In genomic region chr3:46864051-46864881, GRCh38 we compare ENCODE assay signal across 25 cellular contexts. TPM values are rescaled to one million over a fixed set of nuclear protein-coding genes. Genes with fewer than 3 reads are reported as not detected.
DNase-seq lines count a peak whose midpoint lies in the region; ATAC-seq and TF ChIP-seq lines count a peak whose summit lies in the region.
"Had no signal": no experiment of that assay in that cellular context is flagged by ENCODE, and none has a peak within 500 bp of the region (broad histone marks: within the 10 kb centered on the region; RNA-seq: fewer than 3 reads in every experiment).

No MANE protein-coding gene starts in this region.

- H3K27me3 ChIP-seq in RWPE2 (ENCODE audit: insufficient read depth, poor library complexity, severe bottlenecking), result no peaks in the 10 kb centered on the region
- no peaks in the 10 kb centered on the region for H3K27me3 ChIP-seq in right cardiac atrium (ENCODE audit: control insufficient read depth, insufficient read depth)
- no peaks in the 10 kb centered on the region for H3K27me3 ChIP-seq in psoas muscle (ENCODE audit: insufficient read depth in 3 of 3, low read length in 2 of 3)
- no peaks in the 10 kb centered on the region for H3K27me3 ChIP-seq in gastroesophageal sphincter
- H3K27me3 ChIP-seq: left lung had no signal

- no peak overlapping the region for H3K27ac Mint-ChIP-seq in CD14-positive monocyte
- H3K27ac Mint-ChIP-seq: activated CD4-positive, alpha-beta memory T cell treated with anti-CD3 and anti-CD28 coated beads, Interleukin-2, amount 10 ng/mL, durations not matched to agents 7 days and 5 days; activated naive CD4-positive, alpha-beta T cell treated with anti-CD3 and anti-CD28 coated beads, Interleukin-2, amount 50 U/mL, for 24 hours; activated T-cell treated with anti-CD3 and anti-CD28 coated beads, Interleukin-2, amount 50 U/mL, for 24 hours; naive thymus-derived CD4-positive, alpha-beta T cell; T-helper 1 cell treated with Interleukin-12 subunit alpha and Interleukin-12 subunit beta and Interleukin-4 antibody, amounts not matched to agents 30 μg/mL and 1 μg/mL, for 36 hours had no signal

- peak; percentile 40 for DNase-seq in CD14-positive monocyte (ENCODE audit: low spot score)
- peak; percentile 25 for DNase-seq in RWPE2 (ENCODE audit: low spot score)
- peak; percentile 13 to 49 (median 41) for DNase-seq in right cardiac atrium
- DNase-seq in psoas muscle, result peak; percentile 22 to 49
- DNase-seq in COLO668 (lab: John Stamatoyannopoulos, UW; ENCODE audit: unreplicated experiment), result no peak
- DNase-seq: activated CD4-positive, alpha-beta memory T cell treated with anti-CD3 and anti-CD28 coated beads, Interleukin-2, amount 10 ng/mL, durations not matched to agents 7 days and 5 days; activated T-cell treated with anti-CD3 and anti-CD28 coated beads, Interleukin-2, amount 50 U/mL, for 24 hours; Karpas-422; naive thymus-derived CD4-positive, alpha-beta T cell; NCI-H1092; NCI-H2081 treated with DMSO at 0.1 percent for 48 hours; NCI-H524; SHP77 treated with DMSO at 0.1 percent for 48 hours; stimulated activated naive CD4-positive, alpha-beta T cell treated with Interleukin-2 at 50 U/mL for 16 hours had no signal

- no peak for TF ChIP-seq EP300 in gastroesophageal sphincter (IDR thresholded peaks at IDR 0.05)

- TF ChIP-seq CTCF in CD14-positive monocyte (IDR thresholded peaks at IDR 0.05) (no peak), RWPE2 (IDR thresholded peaks at IDR 0.05; ENCODE audit: poor library complexity, severe bottlenecking) (no peak), psoas muscle (IDR thresholded peaks at IDR 0.05) (no peak), gastroesophageal sphincter (IDR thresholded peaks at IDR 0.05) (no peak)

- no peak for TF ChIP-seq POLR2A in gastroesophageal sphincter (IDR thresholded peaks at IDR 0.05)

- H3K4me1 ChIP-seq in RWPE2 (ENCODE audit: insufficient read depth, poor library complexity, severe bottlenecking) (no peaks in the 10 kb centered on the region), right cardiac atrium (ENCODE audit: control insufficient read depth, insufficient read depth, low read length) (peaks cover 19% of the 10 kb centered on the region), psoas muscle (peaks cover 27% of the 10 kb centered on the region), gastroesophageal sphincter (peaks cover 7 to 24% (median 17%) of the 10 kb centered on the region in 3 donors)
- H3K4me1 ChIP-seq: HAP-1 had no signal

- WGBS in right cardiac atrium, result 79% methylated on average over 11 of the region's 11 CpGs
- 57 to 66% (median 61%) methylated on average over 11 of the region's 11 CpGs for WGBS in psoas muscle, 3 donors
- WGBS in gastroesophageal sphincter (ENCODE audit: low coverage in 1 of 2), 2 donors, result 44 to 67% methylated on average over 1 of the region's 11 CpGs

- H3K36me3 ChIP-seq in RWPE2 (ENCODE audit: low read depth) (no peaks in the 10 kb centered on the region), psoas muscle (ENCODE audit: insufficient read depth in 1 of 2, low read depth in 1 of 2) (no peaks in the 10 kb centered on the region), gastroesophageal sphincter (no peaks in the 10 kb centered on the region)
- H3K36me3 ChIP-seq: HAP-1, left lung had no signal

- intact Hi-C loops in CD14-positive monocyte (cut with micrococcal nuclease), result loop anchor here in 1 of 2 donors (10.0 kb wide), 1 partner anchor 451 kb away; no protein-coding TSS in a partner anchor
- intact Hi-C loops in right cardiac atrium (cut with DNase I), result loop anchor here in 2 of 4 donors (5.0 to 10.0 kb wide), 2 partner anchors 33 to 159 kb away; partner anchors contain the start of gene TMIE (in 1 of the 2)
- intact Hi-C loops in psoas muscle (cut with DNase I), result loop anchor here in 1 of 2 donors (10.0 kb wide), 1 partner anchor 159 kb away; the partner anchor contains the start of gene TMIE

- no peak for ATAC-seq in RWPE2 (ENCODE audit: low read depth)
- ATAC-seq in right cardiac atrium, result no peak
- no peak for ATAC-seq in psoas muscle
- no peak for ATAC-seq in HG03342 (IDR thresholded peaks at IDR 0.05; ENCODE audit: unreplicated experiment)
- no peak for ATAC-seq in HG03469 (IDR thresholded peaks at IDR 0.05; ENCODE audit: unreplicated experiment)
- ATAC-seq in gastroesophageal sphincter, result no peak
- ATAC-seq: naive thymus-derived CD4-positive, alpha-beta T cell had no signal

- peaks cover 1 to 5% (median 2%) of the 10 kb centered on the region in 3 donors for H3K27me3 Mint-ChIP-seq in CD14-positive monocyte (ENCODE audit: low read depth in 3 of 3)
- H3K27me3 Mint-ChIP-seq: activated CD4-positive, alpha-beta memory T cell treated with anti-CD3 and anti-CD28 coated beads, Interleukin-2, amount 10 ng/mL, durations not matched to agents 7 days and 5 days; activated naive CD4-positive, alpha-beta T cell treated with anti-CD3 and anti-CD28 coated beads, Interleukin-2, amount 50 U/mL, for 24 hours; activated T-cell treated with anti-CD3 and anti-CD28 coated beads, Interleukin-2, amount 50 U/mL, for 24 hours; brain had no signal

- peaks cover 18% of the 10 kb centered on the region for H3K4me1 Mint-ChIP-seq in CD14-positive monocyte
- H3K4me1 Mint-ChIP-seq: activated CD4-positive, alpha-beta memory T cell treated with anti-CD3 and anti-CD28 coated beads, Interleukin-2, amount 10 ng/mL, durations not matched to agents 7 days and 5 days; activated naive CD4-positive, alpha-beta T cell treated with anti-CD3 and anti-CD28 coated beads, Interleukin-2, amount 50 U/mL, for 24 hours; naive thymus-derived CD4-positive, alpha-beta T cell had no signal

- no peaks in the 10 kb centered on the region for H3K36me3 Mint-ChIP-seq in CD14-positive monocyte
- H3K36me3 Mint-ChIP-seq: activated naive CD4-positive, alpha-beta T cell treated with anti-CD3 and anti-CD28 coated beads, Interleukin-2, amount 50 U/mL, for 24 hours; brain; naive thymus-derived CD4-positive, alpha-beta T cell had no signal

- H3K27ac ChIP-seq in RWPE2 (ENCODE audit: poor library complexity, severe bottlenecking) (no peak overlapping the region), right cardiac atrium (ENCODE audit: low read length) (peak overlapping the region; percentile 65), psoas muscle (peak overlapping the region; percentile 81), gastroesophageal sphincter (no peak overlapping the region)
- H3K27ac ChIP-seq: left lung, VCaP had no signal

- H3K9me3 ChIP-seq in RWPE2 (ENCODE audit: severe bottlenecking) (no peaks in the 10 kb centered on the region), right cardiac atrium (ENCODE audit: control insufficient read depth, low read length) (no peaks in the 10 kb centered on the region), psoas muscle (no peaks in the 10 kb centered on the region), gastroesophageal sphincter (no peaks in the 10 kb centered on the region)
- H3K9me3 ChIP-seq: HAP-1, left lung had no signal

- H3K4me3 ChIP-seq in RWPE2 (ENCODE audit: severe bottlenecking), result no peak overlapping the region
- H3K4me3 ChIP-seq in right cardiac atrium (ENCODE audit: low read length), result no peak overlapping the region
- peak overlapping the region; percentile 46 for H3K4me3 ChIP-seq in psoas muscle
- H3K4me3 ChIP-seq in gastroesophageal sphincter, result no peak overlapping the region
- H3K4me3 ChIP-seq: HAP-1, left lung had no signal

- H3K9me3 Mint-ChIP-seq in CD14-positive monocyte, result no peaks in the 10 kb centered on the region
- H3K9me3 Mint-ChIP-seq: activated CD4-positive, alpha-beta memory T cell treated with anti-CD3 and anti-CD28 coated beads, Interleukin-2, amount 10 ng/mL, durations not matched to agents 7 days and 5 days; activated naive CD4-positive, alpha-beta T cell treated with anti-CD3 and anti-CD28 coated beads, Interleukin-2, amount 50 U/mL, for 24 hours; activated T-cell treated with anti-CD3 and anti-CD28 coated beads, Interleukin-2, amount 50 U/mL, for 24 hours; brain; naive thymus-derived CD4-positive, alpha-beta T cell; T-helper 1 cell treated with Interleukin-12 subunit alpha and Interleukin-12 subunit beta and Interleukin-4 antibody, amounts not matched to agents 30 μg/mL and 1 μg/mL, for 36 hours had no signal

- H3K4me3 Mint-ChIP-seq in CD14-positive monocyte, result no peak overlapping the region
- H3K4me3 Mint-ChIP-seq: activated CD4-positive, alpha-beta memory T cell treated with anti-CD3 and anti-CD28 coated beads, Interleukin-2, amount 10 ng/mL, durations not matched to agents 7 days and 5 days; activated naive CD4-positive, alpha-beta T cell treated with anti-CD3 and anti-CD28 coated beads, Interleukin-2, amount 50 U/mL, for 24 hours; activated T-cell treated with anti-CD3 and anti-CD28 coated beads, Interleukin-2, amount 50 U/mL, for 24 hours; brain; naive thymus-derived CD4-positive, alpha-beta T cell; T-helper 1 cell treated with Interleukin-12 subunit alpha and Interleukin-12 subunit beta and Interleukin-4 antibody, amounts not matched to agents 30 μg/mL and 1 μg/mL, for 36 hours had no signal

RNA-seq across cellular contexts. Expression of gene MYL3, which starts 1.0 kb away (rescaled TPM):
- not detected for polyA plus RNA-seq in CD14-positive monocyte
- 100 to 1,000 TPM in 3 of 4 donors, 10 to 100 TPM in 1; 42.7 to 442 (median 293) TPM for total RNA-seq in right cardiac atrium
- 1,012 TPM for polyA plus RNA-seq in right cardiac atrium
- total RNA-seq in psoas muscle, result 1,000 to 10,000 TPM in 2 of 4 donors, 100 to 1,000 TPM in 2; 395 to 2,071 (median 1,091) TPM
- polyA plus RNA-seq in psoas muscle, result 1,000 to 10,000 TPM in 2 of 3 donors, 100 to 1,000 TPM in 1; 555 to 3,091 (median 2,834) TPM
- total RNA-seq in gastroesophageal sphincter, result 1 to 10 TPM; 2.6 to 5.3 (median 4.2) TPM
- total RNA-seq: activated CD4-positive, alpha-beta memory T cell treated with anti-CD3 and anti-CD28 coated beads, Interleukin-2, amount 10 ng/mL, durations not matched to agents 7 days and 5 days; dermis microvascular lymphatic vessel endothelial cell; frontal cortex; naive thymus-derived CD4-positive, alpha-beta T cell had no signal
- polyA plus RNA-seq: naive thymus-derived CD4-positive, alpha-beta T cell had no signal

RNA-seq across cellular contexts. Expression of gene PTH1R, which starts 13.3 kb away (rescaled TPM):
- polyA plus RNA-seq in CD14-positive monocyte (not detected), right cardiac atrium (18.5 TPM), psoas muscle (1 to 10 TPM; 4.0 to 5.2 (median 4.2) TPM)
- total RNA-seq in right cardiac atrium (10 to 100 TPM in 3 of 4 donors, 1 to 10 TPM in 1; 9.3 to 15.6 (median 12.6) TPM), psoas muscle (1 to 10 TPM; 1.1 to 5.9 (median 4.1) TPM), gastroesophageal sphincter (10 to 100 TPM in 3 of 4 donors, 1 to 10 TPM in 1; 7.8 to 18.5 (median 14.5) TPM)
- total RNA-seq: activated CD4-positive, alpha-beta memory T cell treated with anti-CD3 and anti-CD28 coated beads, Interleukin-2, amount 10 ng/mL, durations not matched to agents 7 days and 5 days; naive thymus-derived CD4-positive, alpha-beta T cell had no signal
- polyA plus RNA-seq: naive thymus-derived CD4-positive, alpha-beta T cell had no signal

Comparison
In these comparisons a context has a peak if more than half of its experiments do, and no peak if none do; other contexts are left out.
1. H3K27ac ChIP-seq: peak in right cardiac atrium (single experiment) and psoas muscle (single experiment); none in RWPE2 (single experiment) and gastroesophageal sphincter (0 of 4).
2. RNA of gene MYL3, which starts 1.0 kb away (total RNA-seq): 395 to 2,071 TPM in psoas muscle and 42.7 to 442 TPM in right cardiac atrium; 2.6 to 5.3 TPM in gastroesophageal sphincter; every median in the first group is over 4 times any median in the second.